ENCODE assay signal across 18 cellular contexts in the genomic region with DNA sequence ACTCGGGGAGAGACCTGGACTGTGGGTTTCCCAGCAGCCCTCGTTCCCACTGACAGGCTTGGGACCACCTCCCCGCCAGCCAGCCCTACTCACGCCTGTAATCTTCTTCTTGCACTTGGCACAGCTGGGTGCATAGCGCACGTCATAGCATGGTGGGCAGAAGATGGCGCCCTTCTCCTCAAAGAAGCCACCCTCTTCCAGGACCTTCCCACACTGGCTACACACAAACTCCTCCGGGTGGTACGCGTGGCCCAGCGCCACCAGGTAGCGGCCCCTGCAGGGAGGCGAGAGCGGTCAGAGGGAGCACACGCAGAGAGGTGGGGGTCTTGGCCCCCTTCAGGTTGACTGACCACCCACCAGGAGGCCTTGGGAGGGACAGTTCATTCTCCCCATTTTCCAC. TPM values are rescaled to one million over a fixed set of nuclear protein-coding genes. Genes with fewer than 3 reads are reported as not detected.
DNase-seq lines count a peak whose midpoint lies in the region; ATAC-seq, FAIRE-seq and TF ChIP-seq lines count a peak whose summit lies in the region.
"Had no signal": no experiment of that assay in that cellular context is flagged by ENCODE, and none has a peak within 500 bp of the region (broad histone marks: within the 10 kb centered on the region; RNA-seq: fewer than 3 reads in every experiment).

No MANE protein-coding gene starts in this region.

- no peak overlapping the region for H2AFZ ChIP-seq in PC-3 (ENCODE audit: low read length)

- H3K27ac ChIP-seq in A673 (ENCODE audit: low read depth, low read length, poor library complexity, severe bottlenecking) (no peak overlapping the region), PC-3 (ENCODE audit: low read length) (no peak overlapping the region), foreskin keratinocyte (no peak overlapping the region)
- H3K27ac ChIP-seq: SJCRH30 had no signal

- intact Hi-C loops in A673 (cut with micrococcal nuclease; ENCODE audit: unreplicated experiment), result no loop called here
- intact Hi-C loops in PC-3 (cut with micrococcal nuclease), result no loop called here

- H3K4me1 ChIP-seq in A673 (ENCODE audit: insufficient read depth, low read length, poor library complexity, severe bottlenecking) (peaks cover 26% of the 10 kb centered on the region), PC-3 (ENCODE audit: insufficient read depth, low read length) (0 out of 2 replicates have a peak, but pooled peaks cover under 1% of the 10 kb centered on the region), foreskin keratinocyte (no peaks in the 10 kb centered on the region)

- peaks cover 9% of the 10 kb centered on the region for H3K79me2 ChIP-seq in PC-3 (ENCODE audit: low read length)

- H3K9ac ChIP-seq in PC-3 (ENCODE audit: low read length), result no peak overlapping the region

- BruUV-seq in A673 (replicated peaks; lab: Mats Ljungman, UMichigan) (no TSS peak), PC-3 (replicated peaks; lab: Mats Ljungman, UMichigan) (no TSS peak)

- FAIRE-seq in frontal cortex (lab: Jason Lieb, UNC), result no peak
- FAIRE-seq: endometrium had no signal

- no peak overlapping the region for H3K4me2 ChIP-seq in PC-3 (ENCODE audit: low read length)

- H3K27me3 ChIP-seq in A673 (replicated peaks; ENCODE audit: insufficient read depth, low read depth, low read length, poor library complexity) (no peaks in the 10 kb centered on the region), PC-3 (ENCODE audit: low read length) (no peaks in the 10 kb centered on the region), foreskin keratinocyte (no peaks in the 10 kb centered on the region)
- H3K27me3 ChIP-seq: SJCRH30 had no signal

- H3K36me3 ChIP-seq in A673 (ENCODE audit: insufficient read depth, low read length, poor library complexity, severe bottlenecking) (peaks cover 24% of the 10 kb centered on the region), PC-3 (ENCODE audit: low read depth, low read length) (peaks cover 49% of the 10 kb centered on the region)

- POLR2A ChIA-PET in A673 (lab: Charles Lee; ENCODE audit: low non-redundant PET), result no interaction called here
- POLR2A ChIA-PET in PC-3 (lab: Charles Lee; ENCODE audit: unreplicated experiment), result no interaction called here

- no peaks in the 10 kb centered on the region for H3F3A ChIP-seq in PC-3 (ENCODE audit: low read length, unreplicated experiment)

- H3K9me3 ChIP-seq in A673 (ENCODE audit: low read depth, low read length, poor library complexity, severe bottlenecking) (no peaks in the 10 kb centered on the region), PC-3 (ENCODE audit: low read length) (no peaks in the 10 kb centered on the region)
- H3K9me3 ChIP-seq: SJCRH30 had no signal

- CTCF ChIA-PET in A673 (lab: Charles Lee), result interaction anchor here (1.3 kb wide), 1 partner anchor 13 kb away, joined by 3 read pairs; no protein-coding TSS in a partner anchor
- CTCF ChIA-PET in PC-3 (lab: Charles Lee), result no interaction called here

- TF ChIP-seq CTCF in A673 (conservative IDR thresholded peaks at IDR 0.05; ENCODE audit: low read depth, low read length) (peak; percentile 39; the same call in 1 of the 2 replicates), GM12872 (IDR thresholded peaks at IDR 0.05; ENCODE audit: insufficient read depth, low read depth, low read length) (0 out of 3 replicates have a peak, but pooled peaks have one; percentile 14), PC-3 (conservative IDR thresholded peaks at IDR 0.05; ENCODE audit: low read depth, low read length) (peak; percentile 33), foreskin keratinocyte (conservative IDR thresholded peaks at IDR 0.05) (peak; percentile 26)

- H3K9me2 ChIP-seq in PC-3 (replicated peaks; ENCODE audit: low read length), result no peaks in the 10 kb centered on the region

- H4K20me1 ChIP-seq in PC-3 (ENCODE audit: low read length), result no peaks in the 10 kb centered on the region

- ATAC-seq in PC-3 (no peak), foreskin keratinocyte (no peak), HG03280 (IDR thresholded peaks at IDR 0.05; ENCODE audit: unreplicated experiment) (no peak), HG03432 (IDR thresholded peaks at IDR 0.05; ENCODE audit: unreplicated experiment) (no peak)
- ATAC-seq: activated CD8-positive, alpha-beta memory T cell treated with anti-CD3 and anti-CD28 coated beads, Interleukin-2, amount 10 ng/mL, durations not matched to agents 7 days and 5 days; stimulated activated naive CD8-positive, alpha-beta T cell treated with anti-CD3 and anti-CD28 coated beads, Interleukin-15, Interleukin-2, amounts not matched to agents 100 U/mL and 50 U/mL, for 24 hours had no signal

- no peak overlapping the region for H3K4me3 ChIP-seq in A673 (ENCODE audit: low read depth, low read length, poor library complexity, severe bottlenecking)
- no peak overlapping the region for H3K4me3 ChIP-seq in PC-3 (ENCODE audit: low read length)
- H3K4me3 ChIP-seq: SJCRH30 had no signal

- DNase-seq in A673 (ENCODE audit: low spot score) (no peak), PC-3 (no peak), foreskin keratinocyte (no peak), NCI-H774 (lab: John Stamatoyannopoulos, UW) (no peak), frontal cortex (ENCODE audit: low spot score in 2 of 2) (no peak)
- DNase-seq: activated CD4-positive, alpha-beta T cell treated with anti-CD3 and anti-CD28 coated beads for 1 hour; activated CD8-positive, alpha-beta memory T cell treated with anti-CD3 and anti-CD28 coated beads, Interleukin-2, amount 10 ng/mL, durations not matched to agents 7 days and 5 days; activated gamma-delta T cell; amniotic stem cell; CD4-positive, alpha-beta memory T cell; NCI-H187; SJCRH30; stimulated activated naive CD8-positive, alpha-beta T cell treated with anti-CD3 and anti-CD28 coated beads, Interleukin-15, Interleukin-2, amounts not matched to agents 100 U/mL and 50 U/mL, for 24 hours; T-helper 9 cell had no signal

RNA-seq across cellular contexts. Expression of a gene that starts 9.4 kb away (rescaled TPM):
- 116 and 132 TPM in 2 replicates for total RNA-seq in A673 (2021)
- 159 and 195 TPM in 2 replicates for total RNA-seq in PC-3 (2014; rRNA removed)
- total RNA-seq in foreskin keratinocyte, result 71.7 and 77.8 TPM in 2 replicates
- polyA plus RNA-seq in foreskin keratinocyte, result 106 and 107 TPM in 2 replicates
- total RNA-seq in frontal cortex, result 6.5 TPM

RNA-seq across cellular contexts. Expression of a gene that starts 14.5 kb away (rescaled TPM):
- total RNA-seq in A673 (2021) (271 and 286 TPM in 2 replicates), PC-3 (2014; rRNA removed) (127 and 207 TPM in 2 replicates), foreskin keratinocyte (80.8 and 88.5 TPM in 2 replicates), frontal cortex (187 TPM)
- 69.8 and 78.7 TPM in 2 replicates for polyA plus RNA-seq in foreskin keratinocyte

RNA-seq across cellular contexts. Expression of a gene that starts 21.7 kb away (rescaled TPM):
- total RNA-seq in A673 (2021), result 13.1 and 15.0 TPM in 2 replicates
- total RNA-seq in PC-3 (2014; rRNA removed), result 6.2 and 11.7 TPM in 2 replicates
- 2.1 and 2.2 TPM in 2 replicates for total RNA-seq in foreskin keratinocyte
- 1.4 and 2.0 TPM in 2 replicates for polyA plus RNA-seq in foreskin keratinocyte
- 3.3 TPM for total RNA-seq in frontal cortex

RNA-seq across cellular contexts. Expression of a gene that starts 28.8 kb away (rescaled TPM):
- total RNA-seq in A673 (2021), result 82.3 and 87.7 TPM in 2 replicates
- total RNA-seq in PC-3 (2014; rRNA removed), result 260 and 318 TPM in 2 replicates
- total RNA-seq in foreskin keratinocyte, result 87.1 and 91.0 TPM in 2 replicates
- 82.6 and 85.8 TPM in 2 replicates for polyA plus RNA-seq in foreskin keratinocyte
- total RNA-seq in frontal cortex, result 77.0 TPM

RNA-seq across cellular contexts. Expression of a gene that starts 41.4 kb away (rescaled TPM):
- total RNA-seq in A673 (2021), result 3.0 and 5.3 TPM in 2 replicates
- total RNA-seq in PC-3 (2014; rRNA removed), result 40.6 and 47.2 TPM in 2 replicates
- total RNA-seq in foreskin keratinocyte, result 2.4 and 3.0 TPM in 2 replicates
- 4.7 and 5.0 TPM in 2 replicates for polyA plus RNA-seq in foreskin keratinocyte
- 12.2 TPM for total RNA-seq in frontal cortex
